ENCODE assay signal across 9 cellular contexts in genomic region chrX:125202486-125203378, GRCh38.
DNase-seq lines count a peak whose midpoint lies in the region; ATAC-seq, FAIRE-seq and TF ChIP-seq lines count a peak whose summit lies in the region.
"Had no signal": no experiment of that assay in that cellular context is flagged by ENCODE, and none has a peak within 500 bp of the region (broad histone marks: within the 10 kb centered on the region; RNA-seq: fewer than 3 reads in every experiment).

No MANE protein-coding gene starts in this region.

- H3K27ac ChIP-seq in kidney (ENCODE audit: low read depth in 2 of 2, low read length in 2 of 2) (no peak overlapping the region), thoracic aorta (no peak overlapping the region)

- CTCF ChIA-PET in activated CD4-positive, alpha-beta memory T cell treated with anti-CD3 and anti-CD28 coated beads, Interleukin-2, amount 10 ng/mL, durations not matched to agents 7 days and 5 days (lab: Charles Lee) = no interaction called here

- ATAC-seq in thoracic aorta (ENCODE audit: insufficient number of reproducible peaks, low FRiP score, low read depth) (no peak), GM21717 (IDR thresholded peaks at IDR 0.05; ENCODE audit: unreplicated experiment) (no peak), GM18519 (IDR thresholded peaks at IDR 0.05; ENCODE audit: low FRiP score, unreplicated experiment) (no peak)

- no peak for TF ChIP-seq CTCF in kidney (IDR thresholded peaks at IDR 0.05; ENCODE audit: borderline replicate concordance, extremely low read depth, insufficient read depth)
- TF ChIP-seq CTCF in thoracic aorta (IDR thresholded peaks at IDR 0.05) = no peak

- peak overlapping the region; percentile 45 for H3K4me3 Mint-ChIP-seq in activated T-cell treated with anti-CD3 and anti-CD28 coated beads, Interleukin-2, amount 50 U/mL, for 24 hours
- peak overlapping the region; percentile 3 for H3K4me3 Mint-ChIP-seq in activated CD4-positive, alpha-beta memory T cell treated with anti-CD3 and anti-CD28 coated beads, Interleukin-2, amount 10 ng/mL, durations not matched to agents 7 days and 5 days

- peak overlapping the region in 1 of 2 donors; percentile 46 for H3K9ac ChIP-seq in kidney (ENCODE audit: low read length in 2 of 2)

- H3K4me1 ChIP-seq in kidney (ENCODE audit: control insufficient read depth in 1 of 2, insufficient read depth in 1 of 2, low read depth in 1 of 2, low read length in 2 of 2) = no peaks in the 10 kb centered on the region
- no peaks in the 10 kb centered on the region for H3K4me1 ChIP-seq in thoracic aorta (ENCODE audit: control insufficient read depth in 1 of 2, low read depth in 2 of 2)

- peaks cover 63% of the 10 kb centered on the region for H3K27me3 Mint-ChIP-seq in activated T-cell treated with anti-CD3 and anti-CD28 coated beads, Interleukin-2, amount 50 U/mL, for 24 hours
- H3K27me3 Mint-ChIP-seq in activated CD4-positive, alpha-beta memory T cell treated with anti-CD3 and anti-CD28 coated beads, Interleukin-2, amount 10 ng/mL, durations not matched to agents 7 days and 5 days = peaks cover 48% of the 10 kb centered on the region

- no peak for FAIRE-seq in kidney (lab: Jason Lieb, UNC)

- no peak overlapping the region for H3K27ac Mint-ChIP-seq in activated T-cell treated with anti-CD3 and anti-CD28 coated beads, Interleukin-2, amount 50 U/mL, for 24 hours
- no peak overlapping the region for H3K27ac Mint-ChIP-seq in activated CD4-positive, alpha-beta memory T cell treated with anti-CD3 and anti-CD28 coated beads, Interleukin-2, amount 10 ng/mL, durations not matched to agents 7 days and 5 days

- H3K36me3 ChIP-seq in kidney (ENCODE audit: control insufficient read depth in 1 of 2, insufficient read depth in 2 of 2, low read length in 2 of 2) = no peaks in the 10 kb centered on the region
- no peaks in the 10 kb centered on the region for H3K36me3 ChIP-seq in thoracic aorta

- H3K9me3 ChIP-seq in kidney (ENCODE audit: control insufficient read depth in 1 of 2, low read length in 2 of 2) (no peaks in the 10 kb centered on the region), thoracic aorta (no peaks in the 10 kb centered on the region)

- no peaks in the 10 kb centered on the region for H3K36me3 Mint-ChIP-seq in activated T-cell treated with anti-CD3 and anti-CD28 coated beads, Interleukin-2, amount 50 U/mL, for 24 hours (ENCODE audit: low read depth)
- no peaks in the 10 kb centered on the region for H3K36me3 Mint-ChIP-seq in activated CD4-positive, alpha-beta memory T cell treated with anti-CD3 and anti-CD28 coated beads, Interleukin-2, amount 10 ng/mL, durations not matched to agents 7 days and 5 days (ENCODE audit: low read depth)

- POLR2A ChIA-PET in activated CD4-positive, alpha-beta memory T cell treated with anti-CD3 and anti-CD28 coated beads, Interleukin-2, amount 10 ng/mL, durations not matched to agents 7 days and 5 days (lab: Charles Lee) = no interaction called here

- peaks cover 19% of the 10 kb centered on the region for H3K4me1 Mint-ChIP-seq in activated T-cell treated with anti-CD3 and anti-CD28 coated beads, Interleukin-2, amount 50 U/mL, for 24 hours (ENCODE audit: low read depth)
- H3K4me1 Mint-ChIP-seq in activated CD4-positive, alpha-beta memory T cell treated with anti-CD3 and anti-CD28 coated beads, Interleukin-2, amount 10 ng/mL, durations not matched to agents 7 days and 5 days = peaks cover 24% of the 10 kb centered on the region

- H3K27me3 ChIP-seq in thoracic aorta (replicated peaks; ENCODE audit: insufficient read depth) = no peaks in the 10 kb centered on the region

- peak; percentile 29 for DNase-seq in activated T-cell treated with anti-CD3 and anti-CD28 coated beads, Interleukin-2, amount 50 U/mL, for 24 hours
- no peak for DNase-seq in activated T-cell treated with anti-CD3 and anti-CD28 coated beads for 4 hours
- no peak for DNase-seq in activated CD4-positive, alpha-beta memory T cell treated with anti-CD3 and anti-CD28 coated beads, Interleukin-2, amount 10 ng/mL, durations not matched to agents 7 days and 5 days
- no peak for DNase-seq in kidney
- DNase-seq in thoracic aorta (ENCODE audit: low spot score) = no peak
- no peak for DNase-seq in AG20443 (ENCODE audit: low spot score)
- DNase-seq: DND-41 had no signal

- H3K9me3 Mint-ChIP-seq in activated T-cell treated with anti-CD3 and anti-CD28 coated beads, Interleukin-2, amount 50 U/mL, for 24 hours = no peaks in the 10 kb centered on the region
- no peaks in the 10 kb centered on the region for H3K9me3 Mint-ChIP-seq in activated CD4-positive, alpha-beta memory T cell treated with anti-CD3 and anti-CD28 coated beads, Interleukin-2, amount 10 ng/mL, durations not matched to agents 7 days and 5 days

- H3K4me3 ChIP-seq in kidney (ENCODE audit: low read length in 2 of 2) = peak overlapping the region; percentile 46 to 72
- peak overlapping the region; percentile 71 for H3K4me3 ChIP-seq in thoracic aorta

- intact Hi-C loops in kidney (cut with DNase I) = no loop called here
